20 cellular contexts compared by ENCODE assay signal in the genomic region with DNA sequence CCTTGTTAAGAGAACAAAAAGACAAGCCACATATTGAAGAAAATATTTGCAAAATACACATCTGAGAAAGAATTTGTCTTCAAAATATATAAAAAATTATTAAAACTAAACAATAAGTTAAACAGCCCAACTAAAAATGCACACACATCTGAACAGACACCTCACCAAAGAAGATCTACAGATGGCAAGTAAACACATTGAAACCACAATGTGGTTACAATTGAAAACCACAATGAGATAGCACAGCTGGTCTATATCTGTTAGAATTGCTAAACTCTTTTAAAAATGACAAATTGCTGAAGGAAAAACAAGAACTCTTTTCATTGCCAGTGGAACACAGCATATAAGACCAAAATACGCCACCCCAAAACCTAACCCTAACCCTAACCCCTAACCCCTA. TPM values are rescaled to one million over a fixed set of nuclear protein-coding genes. Genes with fewer than 3 reads are reported as not detected.
"Had no signal": no experiment of that assay in that cellular context is flagged by ENCODE, and none has a peak within 500 bp of the region (broad histone marks: within the 10 kb centered on the region; RNA-seq: fewer than 3 reads in every experiment).

No MANE protein-coding gene starts in this region.

RNA-seq across cellular contexts. Expression of gene SCGB1C2, which starts 1.5 kb away (rescaled TPM):
- total RNA-seq: activated B cell treated with CpG ODN at 0.5 μM for 24 hours; activated CD4-positive, alpha-beta memory T cell treated with anti-CD3 and anti-CD28 coated beads for 36 hours; activated CD4-positive, alpha-beta T cell treated with anti-CD3 and anti-CD28 coated beads, Interleukin-2, amount 10 ng/mL, durations not matched to agents 24 days and 14 days; activated CD8-positive, alpha-beta memory T cell treated with anti-CD3 and anti-CD28 coated beads for 36 hours; activated CD8-positive, alpha-beta T cell treated with anti-CD3 and anti-CD28 coated beads for 36 hours; activated naive CD4-positive, alpha-beta T cell treated with anti-CD3 and anti-CD28 coated beads for 36 hours; activated naive CD4-positive, alpha-beta T cell treated with anti-CD3 and anti-CD28 coated beads, Interleukin-2, amount 50 U/mL, for 72 hours; activated naive CD8-positive, alpha-beta T cell treated with anti-CD3 and anti-CD28 coated beads for 36 hours; activated T-cell treated with anti-CD3 and anti-CD28 coated beads, Interleukin-2, amount 50 U/mL, for 4 hours; activated T-cell treated with anti-CD3 and anti-CD28 coated beads, Interleukin-2, amount 50 U/mL, for 72 hours; activated T-helper 1 cell treated with anti-CD3 and anti-CD28 coated beads, Interleukin-12 subunit alpha, Interleukin-12 subunit beta, Interleukin-2, Interleukin-4 antibody, amounts not matched to agents 30 ng/mL and 10 ng/mL and 1 ng/mL, durations not matched to agents 14 hours and 24 hours and 36 hours; activated T-helper 17 cell treated with anti-CD3 and anti-CD28 coated beads, Interleukin-2, amount 50 U/mL, for 72 hours; adrenal gland; aorta; astrocyte; body of pancreas; breast epithelium; cardiac septum; chondrocyte; T-helper 1 cell treated with Interleukin-12 subunit alpha and Interleukin-12 subunit beta and Interleukin-4 antibody, amounts not matched to agents 30 ng/mL and 1 ng/mL, for 36 hours had no signal
- polyA plus RNA-seq: adrenal gland, aorta had no signal

RNA-seq across cellular contexts. Expression of gene DOC2B, which starts 45.6 kb away (rescaled TPM):
- total RNA-seq: activated B cell treated with CpG ODN at 0.5 μM for 24 hours; activated CD8-positive, alpha-beta T cell treated with anti-CD3 and anti-CD28 coated beads for 36 hours had no signal
